ENCODE assay signal across 14 cellular contexts in the genomic region with DNA sequence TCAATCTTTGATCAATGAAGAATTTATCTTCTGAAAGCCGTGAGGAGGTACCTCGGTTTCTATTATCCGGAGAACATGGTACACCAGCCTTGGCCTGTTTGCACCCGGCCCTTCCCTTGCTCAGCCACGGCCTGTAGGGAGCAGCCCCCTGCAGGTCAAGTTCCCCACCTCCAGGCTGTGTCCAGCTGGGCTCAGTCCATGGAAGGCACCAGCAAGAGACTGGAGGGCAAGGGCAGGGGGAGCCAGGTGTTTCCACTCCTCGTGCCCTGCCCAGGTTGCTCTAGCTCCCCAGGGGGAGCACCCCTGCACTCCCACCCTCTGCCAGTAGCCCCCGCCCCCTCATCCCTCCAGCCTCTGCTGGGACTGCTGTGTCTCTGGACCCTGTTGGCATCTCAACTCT.
DNase-seq lines count a peak whose midpoint lies in the region; FAIRE-seq and TF ChIP-seq lines count a peak whose summit lies in the region.
"Had no signal": no experiment of that assay in that cellular context is flagged by ENCODE, and none has a peak within 500 bp of the region (broad histone marks: within the 10 kb centered on the region; RNA-seq: fewer than 3 reads in every experiment).

No MANE protein-coding gene starts in this region.

- no peak for FAIRE-seq in kidney (lab: Jason Lieb, UNC)
- FAIRE-seq: GM18507, HTR-8/SVneo had no signal

- no peak overlapping the region for H2AFZ ChIP-seq in MM.1S (ENCODE audit: low read length)

- no peak overlapping the region for H3K4me2 ChIP-seq in MM.1S (ENCODE audit: low read depth, low read length)
- H3K4me2 ChIP-seq: BLaER1 had no signal

- H3K4me3 ChIP-seq in left ventricle myocardium inferior (no peak overlapping the region), kidney (ENCODE audit: low read length in 2 of 2) (no peak overlapping the region), MM.1S (ENCODE audit: low read length) (no peak overlapping the region)
- H3K4me3 ChIP-seq: BLaER1 had no signal

- no peaks in the 10 kb centered on the region for H3F3A ChIP-seq in MM.1S (ENCODE audit: insufficient read depth, low read length)

- H3K79me2 ChIP-seq in MM.1S (ENCODE audit: low read length) = no peaks in the 10 kb centered on the region

- H3K4me1 ChIP-seq in left ventricle myocardium inferior = no peaks in the 10 kb centered on the region
- H3K4me1 ChIP-seq in kidney (ENCODE audit: control insufficient read depth in 1 of 2, insufficient read depth in 1 of 2, low read depth in 1 of 2, low read length in 2 of 2) = no peaks in the 10 kb centered on the region
- no peaks in the 10 kb centered on the region for H3K4me1 ChIP-seq in MM.1S (ENCODE audit: low read length)
- H3K4me1 ChIP-seq: BLaER1 had no signal

- H3K27me3 ChIP-seq in left ventricle myocardium inferior (ENCODE audit: low read depth) (peaks cover 34% of the 10 kb centered on the region), MM.1S (replicated peaks; ENCODE audit: insufficient read depth, low read length) (peaks cover 23% of the 10 kb centered on the region)
- H3K27me3 ChIP-seq: BLaER1 had no signal

- H3K36me3 ChIP-seq in left ventricle myocardium inferior = no peaks in the 10 kb centered on the region
- no peaks in the 10 kb centered on the region for H3K36me3 ChIP-seq in kidney (ENCODE audit: control insufficient read depth in 1 of 2, insufficient read depth in 2 of 2, low read length in 2 of 2)
- H3K36me3 ChIP-seq in MM.1S (replicated peaks; ENCODE audit: insufficient read depth, low read length) = no peaks in the 10 kb centered on the region
- H3K36me3 ChIP-seq: BLaER1 had no signal

- TF ChIP-seq CTCF in left ventricle myocardium inferior (IDR thresholded peaks at IDR 0.05; ENCODE audit: borderline replicate concordance) (no peak), kidney (IDR thresholded peaks at IDR 0.05; ENCODE audit: borderline replicate concordance, extremely low read depth, insufficient read depth) (no peak), MM.1S (IDR thresholded peaks at IDR 0.05; ENCODE audit: low read length) (no peak)

- DNase-seq in left ventricle myocardium inferior (peak; percentile 12), cardiac septum (ENCODE audit: low spot score) (no peak), kidney (peak; percentile 54), posterior vena cava (ENCODE audit: low spot score) (peak; percentile 42), MM.1S (no peak), nucleus accumbens (lab: John Stamatoyannopoulos, UW) (no peak), EL (no peak)
- DNase-seq: DMS53, GOT3, HCEC 1CT had no signal

- no peak overlapping the region for H3K27ac ChIP-seq in left ventricle myocardium inferior (replicated peaks)
- H3K27ac ChIP-seq in kidney (ENCODE audit: low read depth in 2 of 2, low read length in 2 of 2) = no peak overlapping the region
- H3K27ac ChIP-seq in MM.1S (ENCODE audit: low read length) = no peak overlapping the region
- H3K27ac ChIP-seq: 22Rv1, BLaER1 had no signal

- H3K9me3 ChIP-seq in left ventricle myocardium inferior (replicated peaks) (peaks cover 19% of the 10 kb centered on the region), kidney (ENCODE audit: control insufficient read depth in 1 of 2, low read length in 2 of 2) (peaks cover 0 to 7% of the 10 kb centered on the region in 2 donors), MM.1S (replicated peaks; ENCODE audit: insufficient read depth, low read length) (no peaks in the 10 kb centered on the region)
- H3K9me3 ChIP-seq: BLaER1 had no signal

- H4K20me1 ChIP-seq in MM.1S (ENCODE audit: insufficient read depth, low read length) = no peaks in the 10 kb centered on the region
- H4K20me1 ChIP-seq: BLaER1 had no signal

- H3K9ac ChIP-seq in kidney (ENCODE audit: low read length in 2 of 2) (no peak overlapping the region), MM.1S (ENCODE audit: low read length) (no peak overlapping the region)
- H3K9ac ChIP-seq: BLaER1 had no signal

- no peaks in the 10 kb centered on the region for H3K9me2 ChIP-seq in MM.1S (replicated peaks; ENCODE audit: insufficient read depth, low read length)

- intact Hi-C loops in left ventricle myocardium inferior (cut with micrococcal nuclease) = no loop called here
- intact Hi-C loops in cardiac septum (cut with DNase I) = no loop called here
- intact Hi-C loops in kidney (cut with DNase I) = no loop called here
- intact Hi-C loops in posterior vena cava (cut with DNase I) = no loop called here

Comparison
In these comparisons a context has a peak if more than half of its experiments do, and no peak if none do; other contexts are left out.
1. DNase-seq: peak in left ventricle myocardium inferior (single experiment), kidney (single experiment) and posterior vena cava (single experiment); none in cardiac septum (single experiment), MM.1S (single experiment), nucleus accumbens (0 of 56) and EL (single experiment).